Comparison of ENCODE assay signal across 27 cellular contexts in the genomic region with DNA sequence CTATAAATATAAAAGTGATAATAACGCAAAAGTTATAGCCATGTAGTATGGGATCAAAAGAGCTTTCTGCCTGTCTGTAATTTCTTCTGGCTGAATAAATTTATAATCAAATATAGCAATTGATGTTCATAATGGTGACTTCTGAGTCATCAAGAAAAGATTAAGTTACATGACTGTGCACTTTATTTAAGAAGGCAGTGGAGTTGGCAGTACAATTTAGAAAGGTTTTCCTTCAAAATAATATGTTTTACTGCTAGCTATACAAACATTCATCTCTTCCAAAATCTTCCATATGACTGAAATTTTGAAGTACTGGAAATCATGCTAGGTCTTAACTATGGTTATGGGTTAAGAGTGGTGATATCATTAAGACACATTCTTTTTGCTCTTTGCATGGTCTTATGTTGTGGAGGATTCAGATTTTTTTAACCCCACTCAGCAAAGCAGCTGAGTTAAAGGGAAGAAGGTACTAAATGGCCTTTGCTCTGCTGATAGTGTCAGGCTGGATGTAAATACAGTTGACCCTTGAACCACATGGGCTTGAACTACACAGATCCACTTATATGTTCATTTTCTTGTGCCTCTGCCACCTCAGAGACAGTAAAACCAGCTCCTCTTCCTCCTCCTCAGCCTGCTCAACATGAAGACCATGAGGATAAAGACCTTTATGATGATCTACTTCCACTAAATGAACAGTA.
DNase-seq lines count a peak whose midpoint lies in the region; ATAC-seq and TF ChIP-seq lines count a peak whose summit lies in the region.
"Had no signal": no experiment of that assay in that cellular context is flagged by ENCODE, and none has a peak within 500 bp of the region (broad histone marks: within the 10 kb centered on the region; RNA-seq: fewer than 3 reads in every experiment).

No MANE protein-coding gene starts in this region.

- H3K9me3 Mint-ChIP-seq in HFFc6 (no peaks in the 10 kb centered on the region), glutamatergic neuron (ENCODE audit: unreplicated experiment) (no peaks in the 10 kb centered on the region)
- no peaks in the 10 kb centered on the region for H3K9me3 Mint-ChIP-seq in activated T-cell treated with anti-CD3 and anti-CD28 coated beads, Interleukin-2, amount 50 U/mL, for 72 hours
- H3K9me3 Mint-ChIP-seq: activated naive CD4-positive, alpha-beta T cell treated with anti-CD3 and anti-CD28 coated beads, Interleukin-2, amount 50 U/mL, for 24 hours; T-helper 2 cell treated with Interferon-gamma antibody and Interleukin-4, amounts not matched to agents 5 μg/mL and 100 μg/mL, for 36 hours had no signal

- H3K27me3 Mint-ChIP-seq in HFFc6 (ENCODE audit: insufficient read depth) (no peaks in the 10 kb centered on the region), glutamatergic neuron (ENCODE audit: unreplicated experiment) (no peaks in the 10 kb centered on the region)
- H3K27me3 Mint-ChIP-seq in activated T-cell treated with anti-CD3 and anti-CD28 coated beads, Interleukin-2, amount 50 U/mL, for 72 hours (ENCODE audit: low read depth): no peaks in the 10 kb centered on the region
- H3K27me3 Mint-ChIP-seq: activated naive CD4-positive, alpha-beta T cell treated with anti-CD3 and anti-CD28 coated beads, Interleukin-2, amount 50 U/mL, for 24 hours; CD8-positive, alpha-beta memory T cell; stimulated activated naive B cell treated with anti-CD40 and anti-IgM and Interleukin-4, amounts not matched to agents 10 μg/mL and 1 μg/mL and 100 μg/mL, for 72 hours had no signal

- peak overlapping the region; percentile 50 for H3K27ac Mint-ChIP-seq in HFFc6
- no peak overlapping the region for H3K27ac Mint-ChIP-seq in activated T-cell treated with anti-CD3 and anti-CD28 coated beads, Interleukin-2, amount 50 U/mL, for 72 hours
- no peak overlapping the region for H3K27ac Mint-ChIP-seq in glutamatergic neuron (ENCODE audit: unreplicated experiment)
- H3K27ac Mint-ChIP-seq: activated naive CD4-positive, alpha-beta T cell treated with anti-CD3 and anti-CD28 coated beads, Interleukin-2, amount 50 U/mL, for 24 hours; brain; CD8-positive, alpha-beta memory T cell; stimulated activated naive B cell treated with anti-CD40 and anti-IgM and Interleukin-4, amounts not matched to agents 10 μg/mL and 1 μg/mL and 100 μg/mL, for 72 hours; T-helper 2 cell treated with Interferon-gamma antibody and Interleukin-4, amounts not matched to agents 5 μg/mL and 100 μg/mL, for 36 hours had no signal

- H3K4me3 ChIP-seq in fibroblast of mammary gland (ENCODE audit: control insufficient read depth, low read depth, low read length): no peak overlapping the region
- H3K4me3 ChIP-seq: SK-N-MC had no signal

- peak; percentile 3 for DNase-seq in HFFc6
- peak; percentile 2 for DNase-seq in amniotic stem cell (lab: John Stamatoyannopoulos, UW)
- peak; percentile 40 for DNase-seq in fibroblast of mammary gland (ENCODE audit: low read depth)
- peak; percentile 59 for DNase-seq in stromal cell of bone marrow (ENCODE audit: low read depth)
- DNase-seq in activated T-cell treated with anti-CD3 and anti-CD28 coated beads, Interleukin-2, amount 50 U/mL, for 1 hour: no peak
- no peak for DNase-seq in activated T-cell treated with anti-CD3 and anti-CD28 coated beads, Interleukin-2, amount 50 U/mL, for 72 hours
- no peak for DNase-seq in glutamatergic neuron
- DNase-seq: activated CD4-positive, CD25-positive, alpha-beta regulatory T cell; activated T-cell treated with anti-CD3 and anti-CD28 coated beads, Interleukin-2, amount 50 U/mL, for 48 hours; AML-193; CD8-positive, alpha-beta memory T cell; dermis blood vessel endothelial cell; DMS79 treated with DMSO at 0.1 percent for 48 hours; Kasumi-1; midbrain; NCI-H1105; NCI-H2081 treated with DMSO at 0.1 percent for 48 hours; NCI-H510A treated with DMSO at 0.1 percent for 48 hours; RPMI8226; stimulated activated CD4-positive, alpha-beta T cell treated with anti-CD3 and anti-CD28 coated beads, Interleukin-2, amount 100 ng/mL, for 24 hours; stimulated activated naive B cell treated with anti-CD40 and anti-IgM and Interleukin-4, amounts not matched to agents 10 μg/mL and 1 μg/mL and 100 μg/mL, for 72 hours had no signal

- TF ChIP-seq CTCF in HFFc6 (IDR thresholded peaks at IDR 0.05): no peak
- TF ChIP-seq CTCF in fibroblast of mammary gland (conservative IDR thresholded peaks at IDR 0.05; ENCODE audit: control insufficient read depth, insufficient read depth, low read depth, low read length): no peak
- no peak for TF ChIP-seq CTCF in glutamatergic neuron (IDR thresholded peaks at IDR 0.05; ENCODE audit: partially characterized antibody, unreplicated experiment)

- H3K36me3 Mint-ChIP-seq in HFFc6 (ENCODE audit: low read depth) (no peaks in the 10 kb centered on the region), glutamatergic neuron (ENCODE audit: unreplicated experiment) (no peaks in the 10 kb centered on the region)
- H3K36me3 Mint-ChIP-seq in activated T-cell treated with anti-CD3 and anti-CD28 coated beads, Interleukin-2, amount 50 U/mL, for 72 hours (ENCODE audit: insufficient read depth in 2 of 2): no peaks in the 10 kb centered on the region

- no peak overlapping the region for H3K4me3 Mint-ChIP-seq in HFFc6
- no peak overlapping the region for H3K4me3 Mint-ChIP-seq in activated T-cell treated with anti-CD3 and anti-CD28 coated beads, Interleukin-2, amount 50 U/mL, for 72 hours
- H3K4me3 Mint-ChIP-seq in glutamatergic neuron (ENCODE audit: unreplicated experiment): no peak overlapping the region
- H3K4me3 Mint-ChIP-seq: activated naive CD4-positive, alpha-beta T cell treated with anti-CD3 and anti-CD28 coated beads, Interleukin-2, amount 50 U/mL, for 24 hours; brain; CD8-positive, alpha-beta memory T cell; neural crest cell; stimulated activated naive B cell treated with anti-CD40 and anti-IgM and Interleukin-4, amounts not matched to agents 10 μg/mL and 1 μg/mL and 100 μg/mL, for 72 hours; T-helper 2 cell treated with Interferon-gamma antibody and Interleukin-4, amounts not matched to agents 5 μg/mL and 100 μg/mL, for 36 hours had no signal

- H3K4me1 Mint-ChIP-seq in HFFc6 (ENCODE audit: low read depth): peaks cover 12% of the 10 kb centered on the region
- H3K4me1 Mint-ChIP-seq in activated T-cell treated with anti-CD3 and anti-CD28 coated beads, Interleukin-2, amount 50 U/mL, for 72 hours (ENCODE audit: low read depth): peaks cover 9% of the 10 kb centered on the region
- H3K4me1 Mint-ChIP-seq in glutamatergic neuron (ENCODE audit: low read depth, unreplicated experiment): peaks cover 2% of the 10 kb centered on the region
- H3K4me1 Mint-ChIP-seq: neural crest cell had no signal

- no peak for ATAC-seq in activated T-cell treated with anti-CD3 and anti-CD28 coated beads, Interleukin-2, amount 50 U/mL, for 72 hours (replicated peaks in 1 of 2)
- ATAC-seq: left lobe of liver; stimulated activated naive B cell treated with anti-CD40 and anti-IgM and Interleukin-4, amounts not matched to agents 10 μg/mL and 1 μg/mL and 100 μg/mL, for 72 hours had no signal

Comparison
In these comparisons a context has a peak if more than half of its experiments do, and no peak if none do; other contexts are left out.
1. DNase-seq: peak in HFFc6 (single experiment), amniotic stem cell (single experiment), fibroblast of mammary gland (single experiment) and stromal cell of bone marrow (single experiment); none in activated T-cell treated with anti-CD3 and anti-CD28 coated beads, Interleukin-2, amount 50 U/mL, for 1 hour (single experiment), activated T-cell treated with anti-CD3 and anti-CD28 coated beads, Interleukin-2, amount 50 U/mL, for 72 hours (0 of 2) and glutamatergic neuron (single experiment).